In the genomic region with DNA sequence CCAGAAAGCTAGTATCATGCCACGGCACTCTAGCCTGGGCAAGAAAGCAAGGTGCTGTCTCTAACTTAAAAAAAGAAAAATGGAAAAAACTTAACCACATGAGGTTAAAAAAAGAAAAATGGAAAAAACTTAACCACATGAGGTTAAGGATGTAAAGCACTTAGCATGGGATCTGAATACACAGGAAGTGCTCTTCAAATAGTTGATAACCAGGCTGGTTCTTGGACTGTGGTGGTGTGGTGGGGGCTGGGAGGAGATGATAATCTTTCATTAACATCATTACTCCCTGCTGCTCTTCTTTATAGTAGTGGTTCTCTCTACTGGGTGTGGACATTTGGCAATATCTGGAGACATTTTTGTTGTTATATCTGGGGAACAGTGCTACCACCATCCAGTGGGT, we compare ENCODE assay signal across 30 cellular contexts.
DNase-seq lines count a peak whose midpoint lies in the region; ATAC-seq, FAIRE-seq and TF ChIP-seq lines count a peak whose summit lies in the region.
"Had no signal": no experiment of that assay in that cellular context is flagged by ENCODE, and none has a peak within 500 bp of the region (broad histone marks: within the 10 kb centered on the region; RNA-seq: fewer than 3 reads in every experiment).

No MANE protein-coding gene starts in this region.

- CTCF ChIA-PET in GM12878 (lab: Yijun Ruan, JAX) = no interaction called here
- CTCF ChIA-PET in naive thymus-derived CD4-positive, alpha-beta T cell (lab: Charles Lee) = no interaction called here
- CTCF ChIA-PET in A673 (lab: Charles Lee) = no interaction called here

- peaks cover 53 to 90% (median 83%) of the 10 kb centered on the region in 5 donors for H3K36me3 Mint-ChIP-seq in naive thymus-derived CD4-positive, alpha-beta T cell

- intact Hi-C loops in GM12878 (cut with micrococcal nuclease; ENCODE audit: unreplicated experiment) = no loop called here
- intact Hi-C loops in naive thymus-derived CD4-positive, alpha-beta T cell (cut with micrococcal nuclease) = loop anchor here in 1 of 2 donors (10.0 kb wide), 1 partner anchor 58 kb away; no protein-coding TSS in a partner anchor
- intact Hi-C loops in A673 (cut with micrococcal nuclease; ENCODE audit: unreplicated experiment) = no loop called here

- peaks cover 0 to 14% (median 0%) of the 10 kb centered on the region in 7 donors for H3K4me1 Mint-ChIP-seq in naive thymus-derived CD4-positive, alpha-beta T cell
- H3K4me1 Mint-ChIP-seq: CD14-positive monocyte, T-cell had no signal

- H3K4me3 ChIP-seq in GM12878 = no peak overlapping the region
- H3K4me3 ChIP-seq in naive thymus-derived CD4-positive, alpha-beta T cell (ENCODE audit: low read length) = no peak overlapping the region
- H3K4me3 ChIP-seq in A673 (ENCODE audit: low read depth, low read length, poor library complexity, severe bottlenecking) = no peak overlapping the region
- H3K4me3 ChIP-seq: coronary artery, heart left ventricle, lung, pancreas, upper lobe of left lung had no signal

- no peaks in the 10 kb centered on the region for H4K20me1 ChIP-seq in GM12878 (ENCODE audit: control insufficient read depth, insufficient read depth)

- peaks cover 4 to 31% of the 10 kb centered on the region in 2 experiments for H3K36me3 ChIP-seq in GM12878 (ENCODE audit: control insufficient read depth in 2 of 2, insufficient read depth in 2 of 2, low read length in 1 of 2)
- H3K36me3 ChIP-seq in naive thymus-derived CD4-positive, alpha-beta T cell (ENCODE audit: control insufficient read depth in 2 of 3, insufficient read depth in 3 of 3, low read length in 3 of 3) = peaks cover 24 to 96% (median 31%) of the 10 kb centered on the region in 3 experiments
- peaks cover 93% of the 10 kb centered on the region for H3K36me3 ChIP-seq in A673 (ENCODE audit: insufficient read depth, low read length, poor library complexity, severe bottlenecking)

- TF ChIP-seq CTCF in GM12878 (IDR thresholded peaks at IDR 0.05 in 2 of 3, conservative IDR thresholded peaks at IDR 0.05 in 1 of 3; ENCODE audit: control insufficient read depth in 2 of 3, extremely low read depth in 1 of 3, insufficient read depth in 1 of 3, low read depth in 3 of 3, low read length in 3 of 3) (no peak), A673 (conservative IDR thresholded peaks at IDR 0.05; ENCODE audit: low read depth, low read length) (no peak)

- in situ Hi-C loops in GM12878 (cut with MboI) = no loop called here

- 69% methylated on average over 1 of the region's 1 CpG for WGBS in GM12878 (ENCODE audit: insufficient coverage, insufficient replicate concordance, low lambda C conversion rate, missing lambda C conversion rate)

- BruUV-seq in GM12878 (replicated peaks; lab: Mats Ljungman, UMichigan) (TSS peak; percentile 26), A673 (replicated peaks; lab: Mats Ljungman, UMichigan) (no TSS peak)

- no peak for TF ChIP-seq EP300 in GM12878 (IDR thresholded peaks at IDR 0.05; ENCODE audit: borderline replicate concordance in 1 of 2, control insufficient read depth in 1 of 2, low read depth in 2 of 2, low read length in 2 of 2)

- POLR2A ChIA-PET in GM12878 (lab: Charles Lee) (no interaction called here), A673 (lab: Charles Lee; ENCODE audit: low non-redundant PET) (no interaction called here)
- POLR2A ChIA-PET in naive thymus-derived CD4-positive, alpha-beta T cell (lab: Charles Lee) = no interaction called here

- H3K27ac ChIP-seq in GM12878 (ENCODE audit: control insufficient read depth, insufficient read depth) (no peak overlapping the region), A673 (ENCODE audit: low read depth, low read length, poor library complexity, severe bottlenecking) (no peak overlapping the region)
- H3K27ac ChIP-seq in naive thymus-derived CD4-positive, alpha-beta T cell (ENCODE audit: low read depth, low read length) = no peak overlapping the region
- H3K27ac ChIP-seq: coronary artery, heart left ventricle, pancreas, RWPE1, upper lobe of left lung had no signal

- no peak overlapping the region for H3K9ac ChIP-seq in GM12878 (ENCODE audit: control insufficient read depth, insufficient read depth, low read length)

- TF ChIP-seq RAD21 in GM12878 (IDR thresholded peaks at IDR 0.05; ENCODE audit: insufficient read depth, low read depth, low read length) = no peak

- H3K4me1 ChIP-seq in GM12878 (ENCODE audit: control insufficient read depth, insufficient read depth, low read length) (no peaks in the 10 kb centered on the region), A673 (ENCODE audit: insufficient read depth, low read length, poor library complexity, severe bottlenecking) (no peaks in the 10 kb centered on the region)
- no peaks in the 10 kb centered on the region for H3K4me1 ChIP-seq in naive thymus-derived CD4-positive, alpha-beta T cell (ENCODE audit: control insufficient read depth in 2 of 2, insufficient read depth in 2 of 2, low read length in 2 of 2)
- H3K4me1 ChIP-seq: heart left ventricle, pancreas, upper lobe of left lung had no signal

- H3K9me3 ChIP-seq in GM12878 (replicated peaks; ENCODE audit: control insufficient read depth, insufficient read depth, low read length) (no peaks in the 10 kb centered on the region), A673 (ENCODE audit: low read depth, low read length, poor library complexity, severe bottlenecking) (no peaks in the 10 kb centered on the region)
- no peaks in the 10 kb centered on the region for H3K9me3 ChIP-seq in naive thymus-derived CD4-positive, alpha-beta T cell (ENCODE audit: control insufficient read depth in 2 of 3, low read length in 3 of 3)
- H3K9me3 ChIP-seq: heart left ventricle, pancreas, upper lobe of left lung had no signal

- H3K4me3 Mint-ChIP-seq in naive thymus-derived CD4-positive, alpha-beta T cell = no peak overlapping the region
- H3K4me3 Mint-ChIP-seq: CD14-positive monocyte; effector memory CD8-positive, alpha-beta T cell; neural crest cell; T-cell had no signal

- H3K9me3 Mint-ChIP-seq in naive thymus-derived CD4-positive, alpha-beta T cell = peaks cover 0 to 2% (median 0%) of the 10 kb centered on the region in 11 donors
- H3K9me3 Mint-ChIP-seq: CD14-positive monocyte; effector memory CD8-positive, alpha-beta T cell; neural crest cell; T-cell had no signal

- ATAC-seq in GM12878 (no peak), HG02840 (IDR thresholded peaks at IDR 0.05; ENCODE audit: low FRiP score, unreplicated experiment) (no peak)
- ATAC-seq in naive thymus-derived CD4-positive, alpha-beta T cell = no peak
- ATAC-seq: effector memory CD8-positive, alpha-beta T cell; esophagus mucosa; heart left ventricle; pancreas; T-cell had no signal

- RAD21 ChIA-PET in GM12878 (lab: Charles Lee; ENCODE audit: unreplicated experiment) = no interaction called here

- FAIRE-seq in GM12878 (lab: Jason Lieb, UNC) = no peak
- FAIRE-seq: bronchial epithelial cell, D721Med, pancreas, TTC549 had no signal

- DNase-seq in stimulated activated CD4-positive, alpha-beta T cell treated with anti-CD3 and anti-CD28 coated beads, Interleukin-15, amount 100 ng/mL, for 24 hours = peak; percentile 14
- DNase-seq in stimulated activated CD4-positive, alpha-beta T cell treated with anti-CD3 and anti-CD28 coated beads, Interleukin-4, amount 100 ng/mL, for 4 hours = no peak
- DNase-seq in UCSD-AML1 (lab: John Stamatoyannopoulos, UW; ENCODE audit: unreplicated experiment) (peak; percentile 22), GM12878 (ENCODE audit: low read depth, low spot score) (no peak), A673 (ENCODE audit: low spot score) (no peak)
- DNase-seq in naive thymus-derived CD4-positive, alpha-beta T cell = no peak
- DNase-seq: activated CD4-positive, alpha-beta T cell treated with anti-CD3 and anti-CD28 coated beads for 48 hours; activated CD8-positive, alpha-beta memory T cell treated with anti-CD3 and anti-CD28 coated beads, Interleukin-2, amount 50 U/mL, for 4 hours; activated effector memory CD4-positive, alpha-beta T cell treated with anti-CD3 and anti-CD28 coated beads, Interleukin-2, amount 50 U/mL, for 16 hours; effector memory CD8-positive, alpha-beta T cell; foreskin fibroblast; heart left ventricle; kidney glomerular epithelial cell; NCI-H510A; pancreas; retina; small intestine; stimulated activated CD4-positive, alpha-beta T cell treated with anti-CD3 and anti-CD28 coated beads, Interleukin-1b, Interleukin-23, amount 100 ng/mL, for 48 hours; T-cell; upper lobe of left lung had no signal

- TF ChIP-seq POLR2A in GM12878 (IDR thresholded peaks at IDR 0.05; ENCODE audit: low read depth, low read length) = no peak

- H3K79me2 ChIP-seq in GM12878 (ENCODE audit: control insufficient read depth, insufficient read depth, low read length) = no peaks in the 10 kb centered on the region

- no peak overlapping the region for H3K4me2 ChIP-seq in GM12878 (ENCODE audit: control insufficient read depth, insufficient read depth)

- SMC1A ChIA-PET in GM12878 (lab: Charles Lee; ENCODE audit: uncharacterized antibody, unreplicated experiment) = no interaction called here

- no peak overlapping the region for H2AFZ ChIP-seq in GM12878 (ENCODE audit: control insufficient read depth, low read depth, low read length)

- no peaks in the 10 kb centered on the region for H3K27me3 Mint-ChIP-seq in naive thymus-derived CD4-positive, alpha-beta T cell
- H3K27me3 Mint-ChIP-seq: effector memory CD8-positive, alpha-beta T cell; T-cell had no signal

- H3K27me3 ChIP-seq in GM12878 (replicated peaks in 1 of 2; ENCODE audit: control insufficient read depth in 2 of 2, insufficient read depth in 2 of 2, low read length in 1 of 2) (no peaks in the 10 kb centered on the region), A673 (replicated peaks; ENCODE audit: insufficient read depth, low read depth, low read length, poor library complexity) (no peaks in the 10 kb centered on the region)
- H3K27me3 ChIP-seq in naive thymus-derived CD4-positive, alpha-beta T cell (ENCODE audit: control insufficient read depth in 2 of 2, insufficient read depth in 2 of 2, low read length in 2 of 2) = no peaks in the 10 kb centered on the region
- H3K27me3 ChIP-seq: heart left ventricle, pancreas, upper lobe of left lung had no signal

- peak overlapping the region in 2 of 9 donors; percentile 5 to 56 for H3K27ac Mint-ChIP-seq in naive thymus-derived CD4-positive, alpha-beta T cell
- H3K27ac Mint-ChIP-seq: T-cell had no signal

TF ChIP-seq in GM12878, 131 proteins besides CTCF, POLR2A, EP300 and RAD21:
- TF ChIP-seq ESRRA (IDR thresholded peaks at IDR 0.05; ENCODE audit: low read length) = no peak
- no peak for TF ChIP-seq EGR1 (IDR thresholded peaks at IDR 0.05; ENCODE audit: borderline replicate concordance in 1 of 2, low read depth in 2 of 2, low read length in 2 of 2)

Comparison
In these comparisons a context has a peak if more than half of its experiments do, and no peak if none do; other contexts are left out.
1. DNase-seq: peak in stimulated activated CD4-positive, alpha-beta T cell treated with anti-CD3 and anti-CD28 coated beads, Interleukin-15, amount 100 ng/mL, for 24 hours (single experiment) and UCSD-AML1 (single experiment); none in stimulated activated CD4-positive, alpha-beta T cell treated with anti-CD3 and anti-CD28 coated beads, Interleukin-4, amount 100 ng/mL, for 4 hours (0 of 2), GM12878 (single experiment), naive thymus-derived CD4-positive, alpha-beta T cell (0 of 9) and A673 (single experiment).